9 cellular contexts compared by ENCODE assay signal in genomic region chr4:163048447-163048846, GRCh38.
DNase-seq lines count a peak whose midpoint lies in the region; ATAC-seq, FAIRE-seq and TF ChIP-seq lines count a peak whose summit lies in the region.
"Had no signal": no experiment of that assay in that cellular context is flagged by ENCODE, and none has a peak within 500 bp of the region (broad histone marks: within the 10 kb centered on the region; RNA-seq: fewer than 3 reads in every experiment).

No MANE protein-coding gene starts in this region.

- in situ Hi-C loops in IMR-90 (cut with MboI; ENCODE audit: low sequenced_read_pairs), result no loop called here
- in situ Hi-C loops in HepG2 (cut with HindIII; ENCODE audit: extremely low pct_ligation_motif_present, low pct_unique_long_range_greater_than_20kb), result no loop called here

- H3K9ac ChIP-seq in IMR-90 (ENCODE audit: low read depth, low read length) (no peak overlapping the region), adipocyte (ENCODE audit: low read length) (no peak overlapping the region), HepG2 (ENCODE audit: insufficient read depth, low read depth, low read length) (no peak overlapping the region)

- H3K27me3 ChIP-seq in IMR-90 (ENCODE audit: control insufficient read depth, insufficient read depth, low read length) (no peaks in the 10 kb centered on the region), adipocyte (replicated peaks; ENCODE audit: control insufficient read depth, insufficient read depth, low read length) (peaks cover 11% of the 10 kb centered on the region), HepG2 (ENCODE audit: control insufficient read depth in 1 of 2, insufficient read depth in 2 of 2, low read length in 2 of 2) (no peaks in the 10 kb centered on the region)

- H3K14ac ChIP-seq in IMR-90 (replicated peaks; ENCODE audit: low read depth, low read length), result no peak overlapping the region

- no peak overlapping the region for H3K23ac ChIP-seq in IMR-90 (ENCODE audit: low read depth, low read length)

- no peak overlapping the region for H2AK9ac ChIP-seq in IMR-90 (replicated peaks; ENCODE audit: low read depth, low read length, poor library complexity)

- H3K27me3 Mint-ChIP-seq in activated naive CD8-positive, alpha-beta T cell treated with anti-CD3 and anti-CD28 coated beads, Interleukin-2, amount 50 U/mL, for 24 hours, result peaks cover 2% of the 10 kb centered on the region
- peaks cover 9% of the 10 kb centered on the region for H3K27me3 Mint-ChIP-seq in activated naive CD8-positive, alpha-beta T cell treated with anti-CD3 and anti-CD28 coated beads for 36 hours

- no peak for TF ChIP-seq POLR2A in IMR-90 (IDR thresholded peaks at IDR 0.05; ENCODE audit: low read depth, low read length)
- no peak for TF ChIP-seq POLR2A in HepG2 (IDR thresholded peaks at IDR 0.05; ENCODE audit: insufficient read depth in 1 of 2, low read depth in 2 of 2, low read length in 2 of 2)

- dilution Hi-C loops in IMR-90 (cut with HindIII; ENCODE audit: low sequenced_read_pairs, unreplicated experiment), result no loop called here

- H4K20me1 ChIP-seq in IMR-90 (ENCODE audit: insufficient read depth, low read length), result no peaks in the 10 kb centered on the region
- H4K20me1 ChIP-seq in HepG2 (ENCODE audit: insufficient read depth, low read length), result no peaks in the 10 kb centered on the region

- H4K8ac ChIP-seq in IMR-90 (ENCODE audit: low read depth in 2 of 2, low read length in 2 of 2), result no peak overlapping the region

- TF ChIP-seq EP300 in HepG2 (IDR thresholded peaks at IDR 0.05; ENCODE audit: low read depth in 2 of 2, low read length in 2 of 2) (no peak), HepG2 (CRISPR knock-in tag; IDR thresholded peaks at IDR 0.05; ENCODE audit: borderline replicate concordance) (no peak)

- peak; percentile 24 for ATAC-seq in activated naive CD8-positive, alpha-beta T cell treated with anti-CD3 and anti-CD28 coated beads, Interleukin-2, amount 50 U/mL, for 24 hours
- ATAC-seq in GM21786 (IDR thresholded peaks at IDR 0.05; ENCODE audit: unreplicated experiment), result peak; percentile 76
- ATAC-seq in IMR-90 (ENCODE audit: low read depth), result peak; percentile 51; the same call in 1 of the 2 replicates
- ATAC-seq in HepG2, result peak; percentile 79

- H3K4ac ChIP-seq in IMR-90 (ENCODE audit: low read depth, low read length), result no peak overlapping the region

- TF ChIP-seq RAD21 in IMR-90 (IDR thresholded peaks at IDR 0.05; ENCODE audit: low read length), result peak; percentile 53
- TF ChIP-seq RAD21 in HepG2 (CRISPR knock-in tag; IDR thresholded peaks at IDR 0.05), result no peak

- H3K27ac ChIP-seq in IMR-90 (ENCODE audit: insufficient read depth, low read length) (no peak overlapping the region), HepG2 (ENCODE audit: extremely low read length, insufficient read depth, low read length) (no peak overlapping the region)
- H3K27ac ChIP-seq: epithelial cell of prostate had no signal

- no peak overlapping the region for H3K27ac Mint-ChIP-seq in activated naive CD8-positive, alpha-beta T cell treated with anti-CD3 and anti-CD28 coated beads, Interleukin-2, amount 50 U/mL, for 24 hours
- no peak overlapping the region for H3K27ac Mint-ChIP-seq in activated naive CD8-positive, alpha-beta T cell treated with anti-CD3 and anti-CD28 coated beads for 36 hours

- no CpG with 5 or more reads among the region's 3 CpGs for WGBS in IMR-90 (ENCODE audit: extremely low coverage in 2 of 2, insufficient read length in 1 of 2), 2 experiments
- 7% methylated on average over 3 of the region's 3 CpGs for WGBS in HepG2 (ENCODE audit: low lambda C conversion rate)

- no peak overlapping the region for H3K56ac ChIP-seq in IMR-90 (ENCODE audit: extremely low read depth, insufficient read depth, low read length)

- H3K36me3 Mint-ChIP-seq in activated naive CD8-positive, alpha-beta T cell treated with anti-CD3 and anti-CD28 coated beads, Interleukin-2, amount 50 U/mL, for 24 hours (ENCODE audit: low read depth), result no peaks in the 10 kb centered on the region
- H3K36me3 Mint-ChIP-seq in activated naive CD8-positive, alpha-beta T cell treated with anti-CD3 and anti-CD28 coated beads for 36 hours, result no peaks in the 10 kb centered on the region

- H3K9me3 Mint-ChIP-seq in activated naive CD8-positive, alpha-beta T cell treated with anti-CD3 and anti-CD28 coated beads, Interleukin-2, amount 50 U/mL, for 24 hours, result no peaks in the 10 kb centered on the region
- H3K9me3 Mint-ChIP-seq in activated naive CD8-positive, alpha-beta T cell treated with anti-CD3 and anti-CD28 coated beads for 36 hours, result no peaks in the 10 kb centered on the region

- H3K9me1 ChIP-seq in IMR-90 (ENCODE audit: insufficient read depth, low read length), result no peaks in the 10 kb centered on the region

- no peak overlapping the region for H3K18ac ChIP-seq in IMR-90 (ENCODE audit: low read depth, low read length)

- no peak overlapping the region for H2AK5ac ChIP-seq in IMR-90 (ENCODE audit: low read depth, low read length)

- H3K4me3 Mint-ChIP-seq in activated naive CD8-positive, alpha-beta T cell treated with anti-CD3 and anti-CD28 coated beads, Interleukin-2, amount 50 U/mL, for 24 hours, result no peak overlapping the region
- no peak overlapping the region for H3K4me3 Mint-ChIP-seq in activated naive CD8-positive, alpha-beta T cell treated with anti-CD3 and anti-CD28 coated beads for 36 hours

- no peak overlapping the region for H4K5ac ChIP-seq in IMR-90 (ENCODE audit: low read depth, low read length)

- H2AFZ ChIP-seq in IMR-90 (replicated peaks; ENCODE audit: low read length, poor library complexity) (no peak overlapping the region), HepG2 (ENCODE audit: low read length) (no peak overlapping the region)

- CTCF ChIA-PET in IMR-90 (lab: Yijun Ruan, JAX), result no interaction called here
- CTCF ChIA-PET in HepG2 (lab: Yijun Ruan, JAX; ENCODE audit: low intra/inter-chr PET ratio, low total read pairs), result interaction anchor here (1.2 to 1.9 kb wide), 2 partner anchors 144 to 285 kb away, joined by 3 to 12 read pairs; no protein-coding TSS in a partner anchor

- H3K4me1 ChIP-seq in IMR-90 (ENCODE audit: control insufficient read depth, insufficient read depth, low read length) (no peaks in the 10 kb centered on the region), adipocyte (ENCODE audit: control insufficient read depth, insufficient read depth, low read length) (peaks cover 4% of the 10 kb centered on the region), HepG2 (ENCODE audit: insufficient read depth, low read length) (no peaks in the 10 kb centered on the region)

- H3K4me3 ChIP-seq in IMR-90 (ENCODE audit: insufficient read depth, low read depth, low read length), result no peak overlapping the region
- H3K4me3 ChIP-seq in adipocyte (ENCODE audit: low read length), result no peak overlapping the region
- H3K4me3 ChIP-seq in HepG2 (replicated peaks in 1 of 3; ENCODE audit: insufficient read depth in 1 of 3, low read depth in 2 of 3, low read length in 3 of 3), result no peak overlapping the region

- no peak overlapping the region for H2BK20ac ChIP-seq in IMR-90 (ENCODE audit: low read depth, low read length)

- POLR2A ChIA-PET in IMR-90 (lab: Charles Lee; ENCODE audit: unreplicated experiment), result no interaction called here
- POLR2A ChIA-PET in HepG2 (lab: Yijun Ruan, JAX), result no interaction called here

- H3K4me2 ChIP-seq in IMR-90 (ENCODE audit: low read depth, low read length), result no peak overlapping the region
- no peak overlapping the region for H3K4me2 ChIP-seq in HepG2 (ENCODE audit: low read depth, low read length)

- no peak for FAIRE-seq in HepG2 (lab: Jason Lieb, UNC)
- no peak for FAIRE-seq in RCC 7860 (lab: Jason Lieb, UNC)

- H3K9me3 ChIP-seq in IMR-90 (ENCODE audit: control insufficient read depth, insufficient read depth, low read length) (no peaks in the 10 kb centered on the region), adipocyte (ENCODE audit: control insufficient read depth, low read length) (no peaks in the 10 kb centered on the region), HepG2 (ENCODE audit: low read length) (no peaks in the 10 kb centered on the region)

- H3K36me3 ChIP-seq in IMR-90 (ENCODE audit: control insufficient read depth, insufficient read depth, low read length) (no peaks in the 10 kb centered on the region), adipocyte (ENCODE audit: control insufficient read depth, insufficient read depth, low read length, severe bottlenecking) (no peaks in the 10 kb centered on the region), HepG2 (replicated peaks in 1 of 2; ENCODE audit: control insufficient read depth in 1 of 2, insufficient read depth in 2 of 2, low read length in 2 of 2) (no peaks in the 10 kb centered on the region)

- H3K79me2 ChIP-seq in HepG2 (ENCODE audit: insufficient read depth, low read length), result no peaks in the 10 kb centered on the region

- BruUV-seq in IMR-90 (replicated peaks; lab: Mats Ljungman, UMichigan) (no TSS peak), HepG2 (replicated peaks; lab: Mats Ljungman, UMichigan) (no TSS peak)

- DNase-seq in activated naive CD8-positive, alpha-beta T cell treated with anti-CD3 and anti-CD28 coated beads, Interleukin-2, amount 50 U/mL, for 24 hours, result peak; percentile 1
- DNase-seq in activated naive CD8-positive, alpha-beta T cell treated with anti-CD3 and anti-CD28 coated beads for 36 hours, result no peak
- DNase-seq in IMR-90 (peak; percentile 19), adipocyte (ENCODE audit: low read depth) (peak; percentile 48), HepG2 (ENCODE audit: low spot score) (peak; percentile 21), DMS79 (lab: John Stamatoyannopoulos, UW) (no peak), RCC 7860 (ENCODE audit: low spot score) (no peak)

- H3K79me1 ChIP-seq in IMR-90 (ENCODE audit: low read depth in 1 of 2, low read length in 2 of 2), result no peaks in the 10 kb centered on the region

- intact Hi-C loops in IMR-90 (cut with micrococcal nuclease) (loop anchor here (1.0 to 2.0 kb wide), 3 partner anchors 144 to 500 kb away; partner anchors contain the start of gene NPY1R), HepG2 (cut with micrococcal nuclease; ENCODE audit: unreplicated experiment) (loop anchor here (1.0 to 5.0 kb wide), 3 partner anchors 144 to 499 kb away; partner anchors contain the start of gene NPY1R)

- no peaks in the 10 kb centered on the region for H3K4me1 Mint-ChIP-seq in activated naive CD8-positive, alpha-beta T cell treated with anti-CD3 and anti-CD28 coated beads, Interleukin-2, amount 50 U/mL, for 24 hours
- no peaks in the 10 kb centered on the region for H3K4me1 Mint-ChIP-seq in activated naive CD8-positive, alpha-beta T cell treated with anti-CD3 and anti-CD28 coated beads for 36 hours

- no peak overlapping the region for H2BK15ac ChIP-seq in IMR-90 (ENCODE audit: low read depth, low read length)

- no peak overlapping the region for H4K91ac ChIP-seq in IMR-90 (ENCODE audit: insufficient read depth, low read depth, low read length)

- H2BK120ac ChIP-seq in IMR-90 (ENCODE audit: low read depth, low read length), result no peak overlapping the region

- no peak overlapping the region for H2BK5ac ChIP-seq in IMR-90 (ENCODE audit: low read depth, low read length, poor library complexity, severe bottlenecking)

- TF ChIP-seq CTCF in IMR-90 (conservative IDR thresholded peaks at IDR 0.05; ENCODE audit: low read depth, low read length) (peak; percentile 59), HepG2 (CRISPR knock-in tag; IDR thresholded peaks at IDR 0.05) (peak; percentile 47)

TF ChIP-seq in IMR-90, 13 proteins besides CTCF, POLR2A, EP300 and RAD21 (continues in another document):
- no peak for TF ChIP-seq MAFK (IDR thresholded peaks at IDR 0.05; ENCODE audit: low read depth, low read length)

Comparison
In these comparisons a context has a peak if more than half of its experiments do, and no peak if none do; other contexts are left out.
1. DNase-seq: peak in activated naive CD8-positive, alpha-beta T cell treated with anti-CD3 and anti-CD28 coated beads, Interleukin-2, amount 50 U/mL, for 24 hours (single experiment), IMR-90 (single experiment), adipocyte (single experiment) and HepG2 (single experiment); none in activated naive CD8-positive, alpha-beta T cell treated with anti-CD3 and anti-CD28 coated beads for 36 hours (single experiment), DMS79 (single experiment) and RCC 7860 (single experiment).
2. ATAC-seq: peak in every context shown above with its lines; median percentile 79 in HepG2; 76 in GM21786; 51 in IMR-90; 24 in activated naive CD8-positive, alpha-beta T cell treated with anti-CD3 and anti-CD28 coated beads, Interleukin-2, amount 50 U/mL, for 24 hours.